8 cellular contexts compared by ENCODE assay signal in the genomic region with DNA sequence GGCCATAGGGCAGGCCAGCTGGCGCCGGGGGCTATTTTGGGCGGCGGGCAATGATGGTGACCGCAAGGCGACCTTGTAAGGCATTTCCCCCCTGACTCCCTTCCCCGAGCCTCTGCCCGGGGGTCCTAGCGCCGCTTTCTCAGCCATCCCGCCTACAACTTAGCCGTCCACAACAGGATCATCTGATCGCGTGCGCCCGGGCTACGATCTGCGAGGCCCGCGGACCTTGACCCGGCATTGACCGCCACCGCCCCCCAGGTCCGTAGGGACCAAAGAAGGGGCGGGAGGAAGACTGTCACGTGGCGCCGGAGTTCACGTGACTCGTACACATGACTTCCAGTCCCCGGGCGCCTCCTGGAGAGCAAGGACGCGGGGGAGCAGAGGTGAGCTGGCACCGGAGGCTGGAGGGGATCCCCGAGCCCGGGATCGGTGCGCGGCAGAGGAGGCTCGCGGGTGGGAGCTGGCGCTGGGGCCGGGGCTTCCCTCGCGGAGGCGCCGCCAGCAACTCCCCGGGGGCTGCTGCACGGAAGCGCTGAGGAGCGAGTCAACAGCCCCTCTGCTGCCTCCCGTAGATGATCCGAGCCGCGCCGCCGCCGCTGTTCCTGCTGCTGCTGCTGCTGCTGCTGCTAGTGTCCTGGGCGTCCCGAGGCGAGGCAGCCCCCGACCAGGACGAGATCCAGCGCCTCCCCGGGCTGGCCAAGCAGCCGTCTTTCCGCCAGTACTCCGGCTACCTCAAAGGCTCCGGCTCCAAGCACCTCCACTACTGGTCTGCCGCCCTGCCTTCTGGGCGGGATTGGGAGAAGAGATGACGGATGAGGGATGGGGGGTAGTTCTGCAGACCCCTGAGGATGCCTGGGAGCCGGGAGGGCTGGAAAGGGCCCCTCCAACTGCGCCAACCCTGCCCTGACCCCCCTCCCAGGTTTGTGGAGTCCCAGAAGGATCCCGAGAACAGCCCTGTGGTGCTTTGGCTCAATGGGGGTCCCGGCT.
A peak's percentile ranks its signal among the peaks of the same experiment; 100 is the strongest.
DNase-seq lines count a peak whose midpoint lies in the region; ATAC-seq lines count a peak whose summit lies in the region.

A gene (plus strand): TSS at position 339 of the 987 bp plus-strand sequence. CDS start 234 bp downstream, at position 573.
A gene with protein sequence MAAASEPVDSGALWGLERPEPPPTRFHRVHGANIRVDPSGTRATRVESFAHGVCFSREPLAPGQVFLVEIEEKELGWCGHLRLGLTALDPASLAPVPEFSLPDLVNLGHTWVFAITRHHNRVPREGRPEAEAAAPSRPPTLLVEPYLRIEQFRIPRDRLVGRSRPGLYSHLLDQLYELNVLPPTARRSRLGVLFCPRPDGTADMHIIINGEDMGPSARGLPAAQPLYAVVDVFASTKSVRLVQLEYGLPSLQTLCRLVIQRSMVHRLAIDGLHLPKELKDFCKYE (minus strand): TSS at position 212 of the 987 bp plus-strand sequence. CDS start 217 bp downstream, outside the sequence.

- ATAC-seq in HG03460 (IDR thresholded peaks at IDR 0.05; ENCODE audit: unreplicated experiment): peak; percentile 63

- H3K4me1 ChIP-seq in BLaER1 treated with 17β-estradiol and CSF1 and Interleukin-3, amounts not matched to agents 10 nM and 100 nM: peaks cover 34 to 66% (median 48%) of the 10 kb centered on the region in 10 experiments

- peak within 1 kb of the TSS; percentile 92 to 100 (median 98) for H3K4me2 ChIP-seq in BLaER1 treated with 17β-estradiol and CSF1 and Interleukin-3, amounts not matched to agents 10 nM and 100 nM

- H3K27ac ChIP-seq in BLaER1 treated with 17β-estradiol and CSF1 and Interleukin-3, amounts not matched to agents 10 nM and 100 nM: peak within 1 kb of the TSS; percentile 72 to 94 (median 80)

- peaks cover 38 to 67% (median 50%) of the 10 kb centered on the region in 11 experiments for H3K36me3 ChIP-seq in BLaER1 treated with 17β-estradiol and CSF1 and Interleukin-3, amounts not matched to agents 10 nM and 100 nM

- no peaks in the 10 kb centered on the region for H3K27me3 ChIP-seq in BLaER1 treated with 17β-estradiol and CSF1 and Interleukin-3, amounts not matched to agents 10 nM and 100 nM

- H3K9me3 ChIP-seq in BLaER1 treated with 17β-estradiol and CSF1 and Interleukin-3, amounts not matched to agents 10 nM and 100 nM (replicated peaks in 1 of 11): no peaks in the 10 kb centered on the region

- peak within 1 kb of the TSS; percentile 77 to 94 (median 86) for H3K4me3 ChIP-seq in BLaER1 treated with 17β-estradiol and CSF1 and Interleukin-3, amounts not matched to agents 10 nM and 100 nM

- H4K20me1 ChIP-seq in BLaER1 treated with 17β-estradiol and CSF1 and Interleukin-3, amounts not matched to agents 10 nM and 100 nM: peaks cover 0 to 67% (median 31%) of the 10 kb centered on the region in 11 experiments; a peak in 13 of 22 replicates

- peak; percentile 89 for DNase-seq in GM19240 (ENCODE audit: insufficient read length, low spot score)
- DNase-seq in NCI-H82 treated with DMSO at 0.1 percent for 48 hours (lab: John Stamatoyannopoulos, UW; ENCODE audit: unreplicated experiment): peak; percentile 72
- DNase-seq in activated CD8-positive, alpha-beta memory T cell treated with anti-CD3 and anti-CD28 coated beads for 24 hours: peak; percentile 95
- peak; percentile 77 for DNase-seq in effector CD8-positive, alpha-beta T cell (lab: John Stamatoyannopoulos, UW)
- peak; percentile 94 for DNase-seq in medulla oblongata (ENCODE audit: extremely low spot score)
- DNase-seq in stimulated activated CD4-positive, alpha-beta T cell treated with anti-CD3 and anti-CD28 coated beads, TNF-alpha, amount 100 ng/mL, for 48 hours (ENCODE audit: low read depth in 3 of 3): peak; percentile 74 to 76 (median 75)

- H3K9ac ChIP-seq in BLaER1 treated with 17β-estradiol and CSF1 and Interleukin-3, amounts not matched to agents 10 nM and 100 nM: peak within 1 kb of the TSS; percentile 84 to 93 (median 88)

Comparison
In these comparisons a context has a peak if more than half of its experiments do, and no peak if none do; other contexts are left out.
1. Peak in every context shown above with its lines: DNase-seq, ATAC-seq, H3K4me3 ChIP-seq and H3K27ac ChIP-seq.